In the genomic region with DNA sequence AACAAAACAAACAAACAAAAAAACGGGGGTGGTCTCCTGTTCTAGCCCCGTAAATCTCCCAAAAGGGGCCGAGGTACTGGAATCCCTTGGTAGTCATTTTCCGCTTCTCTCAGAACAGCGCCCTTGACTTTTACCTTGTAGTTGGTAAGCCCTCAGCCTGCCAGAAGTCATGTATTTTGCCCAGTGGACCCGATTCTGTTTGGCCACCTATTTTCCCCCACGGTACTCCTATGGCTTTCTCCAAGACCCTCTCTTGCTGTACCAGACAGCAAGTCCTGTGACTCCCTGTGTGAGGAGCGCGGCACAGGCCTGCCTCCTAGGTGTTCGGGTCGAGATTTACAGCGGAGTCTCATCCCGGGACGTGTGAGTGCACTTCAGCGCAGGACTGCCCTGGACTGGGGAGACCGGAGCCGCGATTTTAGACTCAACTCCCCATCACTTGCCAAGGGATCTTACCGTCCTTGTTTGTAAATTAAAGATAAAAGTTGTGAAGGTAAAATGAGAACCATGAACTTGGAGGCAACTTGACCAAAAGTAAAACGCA, we compare ENCODE assay signal across 8 cellular contexts. TPM values are rescaled to one million over a fixed set of nuclear protein-coding genes. Genes with fewer than 3 reads are reported as not detected.
DNase-seq lines count a peak whose midpoint lies in the region; ATAC-seq and TF ChIP-seq lines count a peak whose summit lies in the region.

No MANE protein-coding gene starts in this region.

- WGBS in body of pancreas, 2 donors, result 29 to 33% methylated on average over 20 of the region's 20 CpGs

- peak overlapping the region; percentile 88 for H3K4me2 ChIP-seq in PC-9

- ATAC-seq in body of pancreas (no peak), GM18867 (IDR thresholded peaks at IDR 0.05; ENCODE audit: unreplicated experiment) (no peak), GM18498 (IDR thresholded peaks at IDR 0.05; ENCODE audit: unreplicated experiment) (no peak)
- no peak for ATAC-seq in stimulated activated memory B cell treated with anti-CD40 and anti-IgM and Interleukin-4, amounts not matched to agents 10 μg/mL and 1 μg/mL and 100 μg/mL, for 72 hours

- H3K9me3 Mint-ChIP-seq in stimulated activated memory B cell treated with anti-CD40 and anti-IgM and Interleukin-4, amounts not matched to agents 10 μg/mL and 1 μg/mL and 100 μg/mL, for 72 hours, result no peaks in the 10 kb centered on the region

- POLR2A ChIA-PET in PC-9 (lab: Charles Lee; ENCODE audit: unreplicated experiment), result no interaction called here

- CTCF ChIA-PET in PC-9 (lab: Charles Lee), result no interaction called here

- H3K36me3 ChIP-seq in HAP-1 (replicated peaks) (peaks cover 56% of the 10 kb centered on the region), PC-9 (ENCODE audit: low read depth) (peaks cover 32% of the 10 kb centered on the region), body of pancreas (replicated peaks in 1 of 2; ENCODE audit: insufficient read depth in 1 of 2, low read depth in 2 of 2) (peaks cover 0 to 9% of the 10 kb centered on the region in 2 donors)

- H3K9me3 ChIP-seq in HAP-1 (no peaks in the 10 kb centered on the region), PC-9 (ENCODE audit: insufficient read depth, low read depth) (no peaks in the 10 kb centered on the region), body of pancreas (no peaks in the 10 kb centered on the region)

- peak overlapping the region; percentile 94 for H3K4me3 Mint-ChIP-seq in stimulated activated memory B cell treated with anti-CD40 and anti-IgM and Interleukin-4, amounts not matched to agents 10 μg/mL and 1 μg/mL and 100 μg/mL, for 72 hours

- peaks cover 84% of the 10 kb centered on the region for H3K4me1 Mint-ChIP-seq in stimulated activated memory B cell treated with anti-CD40 and anti-IgM and Interleukin-4, amounts not matched to agents 10 μg/mL and 1 μg/mL and 100 μg/mL, for 72 hours

- H3K27ac Mint-ChIP-seq in stimulated activated memory B cell treated with anti-CD40 and anti-IgM and Interleukin-4, amounts not matched to agents 10 μg/mL and 1 μg/mL and 100 μg/mL, for 72 hours, result peak overlapping the region; percentile 99

- intact Hi-C loops in PC-9 (cut with micrococcal nuclease; ENCODE audit: unreplicated experiment) (loop anchor here (2.0 kb wide), 2 partner anchors 25 to 231 kb away; partner anchors contain the start of genes CDK4 and DCTN2), body of pancreas (cut with DNase I) (no loop called here)

- H3F3A ChIP-seq in PC-9 (ENCODE audit: insufficient read depth, low read depth), result peaks cover 50% of the 10 kb centered on the region

- H4K20me1 ChIP-seq in PC-9 (ENCODE audit: insufficient read depth), result peaks cover 50% of the 10 kb centered on the region

- no peak for TF ChIP-seq POLR2A in body of pancreas (IDR thresholded peaks at IDR 0.05)

- H3K4me1 ChIP-seq in HAP-1, result peaks cover 33% of the 10 kb centered on the region
- peaks cover 34% of the 10 kb centered on the region for H3K4me1 ChIP-seq in PC-9 (replicated peaks; ENCODE audit: insufficient read depth)
- peaks cover 74% of the 10 kb centered on the region for H3K4me1 ChIP-seq in body of pancreas

- TF ChIP-seq CTCF in PC-9 (conservative IDR thresholded peaks at IDR 0.05), result no peak
- TF ChIP-seq CTCF in body of pancreas (IDR thresholded peaks at IDR 0.05), result peak in 1 of 7 experiments; percentile 1

- H3K4me3 ChIP-seq in HAP-1 (peak overlapping the region; percentile 69), PC-9 (peak overlapping the region; percentile 48; the same call in 1 of the 2 replicates), body of pancreas (no peak overlapping the region)

- H3K27me3 ChIP-seq in HAP-1 (ENCODE audit: low read depth) (no peaks in the 10 kb centered on the region), PC-9 (ENCODE audit: insufficient read depth, low read depth) (no peaks in the 10 kb centered on the region), body of pancreas (no peaks in the 10 kb centered on the region)

- peak overlapping the region; percentile 86 for H3K27ac ChIP-seq in PC-9
- H3K27ac ChIP-seq in body of pancreas, result peak overlapping the region; percentile 95 to 99 (median 98)

- H2AFZ ChIP-seq in PC-9, result no peak overlapping the region

- no peaks in the 10 kb centered on the region for H3K9me2 ChIP-seq in PC-9 (ENCODE audit: insufficient read depth)

- no TSS peak for BruUV-seq in PC-9 (replicated peaks; lab: Mats Ljungman, UMichigan)

- peaks cover 60% of the 10 kb centered on the region for H3K79me2 ChIP-seq in PC-9 (ENCODE audit: low read depth)

- peaks cover 47% of the 10 kb centered on the region for H3K36me3 Mint-ChIP-seq in stimulated activated memory B cell treated with anti-CD40 and anti-IgM and Interleukin-4, amounts not matched to agents 10 μg/mL and 1 μg/mL and 100 μg/mL, for 72 hours

- in situ Hi-C loops in HAP-1 (cut with MboI; ENCODE audit: low sequenced_read_pairs), result no loop called here

- peak; percentile 47 to 72 for DNase-seq in HAP-1 (ENCODE audit: low spot score in 2 of 2)
- peak in 1 of 2 experiments; percentile 12 for DNase-seq in PC-9
- DNase-seq in body of pancreas, result peak; percentile 51 to 59 (median 54)
- peak; percentile 57 for DNase-seq in kidney tubule cell (ENCODE audit: low spot score)
- no peak for DNase-seq in stimulated activated CD4-positive, alpha-beta T cell treated with anti-CD3 and anti-CD28 coated beads, Interleukin-4, amount 100 ng/mL, for 4 hours

- no peaks in the 10 kb centered on the region for H3K27me3 Mint-ChIP-seq in stimulated activated memory B cell treated with anti-CD40 and anti-IgM and Interleukin-4, amounts not matched to agents 10 μg/mL and 1 μg/mL and 100 μg/mL, for 72 hours

RNA-seq across cellular contexts. Expression of gene MBD6, which starts 1.1 kb away (rescaled TPM):
- 47.3 and 78.4 TPM in 2 replicates for total RNA-seq in PC-9 (2021)
- total RNA-seq in body of pancreas, result 10 to 100 TPM; 22.7 to 30.6 TPM

RNA-seq across cellular contexts. Expression of gene DDIT3, which starts 1.2 kb away (rescaled TPM):
- 15.6 and 17.3 TPM in 2 replicates for total RNA-seq in PC-9 (2021)
- total RNA-seq in body of pancreas, result 10 to 100 TPM in 1 of 2 donors, 1 to 10 TPM in 1; 7.3 to 12.7 TPM

RNA-seq across cellular contexts. Expression of gene DCTN2, which starts 25.4 kb away (rescaled TPM):
- total RNA-seq in PC-9 (2021) (93.4 and 105 TPM in 2 replicates), body of pancreas (10 to 100 TPM; 80.1 to 89.2 TPM)

RNA-seq across cellular contexts. Expression of gene KIF5A, which starts 28.3 kb away (rescaled TPM):
- total RNA-seq in PC-9 (2021) (0.07 TPM in 1 of 2 replicates, not detected in the other), body of pancreas (1 to 10 TPM in 1 of 2 donors, under 1 TPM in 1; 0.33 to 1.3 TPM)

RNA-seq across cellular contexts. Expression of gene MARS1, which starts 33.7 kb away (rescaled TPM):
- total RNA-seq in PC-9 (2021) (307 and 366 TPM in 2 replicates), body of pancreas (100 to 1,000 TPM in 1 of 2 donors, 10 to 100 TPM in 1; 61.7 to 103 TPM)

Comparison
In these comparisons a context has a peak if more than half of its experiments do, and no peak if none do; other contexts are left out.
1. DNase-seq: peak in HAP-1 (2 of 2), body of pancreas (4 of 4) and kidney tubule cell (single experiment); none in stimulated activated CD4-positive, alpha-beta T cell treated with anti-CD3 and anti-CD28 coated beads, Interleukin-4, amount 100 ng/mL, for 4 hours (0 of 2).
2. H3K4me3 ChIP-seq: peak in HAP-1 (single experiment) and PC-9 (single experiment); none in body of pancreas (0 of 2).